1 cellular context compared by ENCODE assay signal in genomic region chr14:24146978-24147760, GRCh38.
TF ChIP-seq lines count a peak whose summit lies in the region.

TSS of gene RNF31 (plus strand) at chr14:24147498. CDS start at chr14:24147699, 201 bp downstream.

TF ChIP-seq in GM12878, 131 proteins besides CTCF, POLR2A, EP300 and RAD21 (continued from another document and continues in another):
- TF ChIP-seq TCF3 (IDR thresholded peaks at IDR 0.05; ENCODE audit: borderline replicate concordance, insufficient read depth, low read depth, low read length) (no peak), BCL11A (IDR thresholded peaks at IDR 0.05; ENCODE audit: low read depth, low read length) (no peak), SMAD1 (IDR thresholded peaks at IDR 0.05; ENCODE audit: low read depth, partially characterized antibody) (peak; percentile 54), TBL1XR1 (IDR thresholded peaks at IDR 0.05; ENCODE audit: low read depth, low read length) (0 out of 2 replicates have a peak, but pooled peaks have one; percentile 23), HSF1 (IDR thresholded peaks at IDR 0.05; ENCODE audit: low read depth, low read length) (no peak), CREM (IDR thresholded peaks at IDR 0.05; ENCODE audit: low read depth) (no peak), ZNF207 (IDR thresholded peaks at IDR 0.05; ENCODE audit: borderline replicate concordance) (0 out of 2 replicates have a peak, but pooled peaks have one; percentile 37), E4F1 (IDR thresholded peaks at IDR 0.05; ENCODE audit: borderline replicate concordance, partially characterized antibody) (peak; percentile 20), SIN3A (IDR thresholded peaks at IDR 0.05; ENCODE audit: low read depth, low read length) (peak; percentile 25; the same call in 1 of the 2 replicates), RAD51 (IDR thresholded peaks at IDR 0.05) (no peak), SMAD5 (IDR thresholded peaks at IDR 0.05; ENCODE audit: low read depth) (peak; percentile 32; the same call in 1 of the 2 replicates), HDGF (IDR thresholded peaks at IDR 0.05) (no peak; the same call in 1 of the 2 replicates), RB1 (IDR thresholded peaks at IDR 0.05; ENCODE audit: borderline replicate concordance) (peak; percentile 21; the same call in 1 of the 2 replicates), SIX5 (IDR thresholded peaks at IDR 0.05; ENCODE audit: low read depth, low read length, severe bottlenecking) (no peak), GABPA (IDR thresholded peaks at IDR 0.05; ENCODE audit: low read depth) (peak; percentile 81), LARP7 (IDR thresholded peaks at IDR 0.05) (peak; percentile 86), RFX5 (IDR thresholded peaks at IDR 0.05; ENCODE audit: low read depth, low read length) (no peak; the same call in 1 of the 2 replicates), NR2F1 (conservative IDR thresholded peaks at IDR 0.05) (peak; percentile 55; the same call in 1 of the 2 replicates), NR2C1 (IDR thresholded peaks at IDR 0.05) (peak; percentile 85), STAT1 (conservative IDR thresholded peaks at IDR 0.05) (0 out of 2 replicates have a peak, but pooled peaks have one; percentile 29), IRF4 (IDR thresholded peaks at IDR 0.05; ENCODE audit: low read depth, low read length) (no peak), KDM1A (IDR thresholded peaks at IDR 0.05; ENCODE audit: borderline replicate concordance) (no peak), SMARCA5 (IDR thresholded peaks at IDR 0.05) (peak; percentile 50; the same call in 1 of the 2 replicates), RUNX3 (IDR thresholded peaks at IDR 0.05; ENCODE audit: low read length) (no peak; the same call in 1 of the 2 replicates), MAX (IDR thresholded peaks at IDR 0.05; ENCODE audit: low read depth, low read length) (no peak; the same call in 1 of the 2 replicates), SPI1 (IDR thresholded peaks at IDR 0.05; ENCODE audit: borderline replicate concordance, insufficient read depth, low read depth, low read length) (no peak), ELK1 (IDR thresholded peaks at IDR 0.05; ENCODE audit: low read depth, low read length) (0 out of 2 replicates have a peak, but pooled peaks have one; percentile 39), MLLT1 (IDR thresholded peaks at IDR 0.05) (peak; percentile 51; the same call in 1 of the 2 replicates), ZBTB40 (IDR thresholded peaks at IDR 0.05; ENCODE audit: borderline replicate concordance) (peak; percentile 75; the same call in 1 of the 2 replicates)
- TF ChIP-seq, protein P1, sequence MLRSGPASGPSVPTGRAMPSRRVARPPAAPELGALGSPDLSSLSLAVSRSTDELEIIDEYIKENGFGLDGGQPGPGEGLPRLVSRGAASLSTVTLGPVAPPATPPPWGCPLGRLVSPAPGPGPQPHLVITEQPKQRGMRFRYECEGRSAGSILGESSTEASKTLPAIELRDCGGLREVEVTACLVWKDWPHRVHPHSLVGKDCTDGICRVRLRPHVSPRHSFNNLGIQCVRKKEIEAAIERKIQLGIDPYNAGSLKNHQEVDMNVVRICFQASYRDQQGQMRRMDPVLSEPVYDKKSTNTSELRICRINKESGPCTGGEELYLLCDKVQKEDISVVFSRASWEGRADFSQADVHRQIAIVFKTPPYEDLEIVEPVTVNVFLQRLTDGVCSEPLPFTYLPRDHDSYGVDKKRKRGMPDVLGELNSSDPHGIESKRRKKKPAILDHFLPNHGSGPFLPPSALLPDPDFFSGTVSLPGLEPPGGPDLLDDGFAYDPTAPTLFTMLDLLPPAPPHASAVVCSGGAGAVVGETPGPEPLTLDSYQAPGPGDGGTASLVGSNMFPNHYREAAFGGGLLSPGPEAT (IDR thresholded peaks at IDR 0.05; ENCODE audit: low read depth) = peak; percentile 59; the same call in 1 of the 2 replicates
- TF ChIP-seq, protein P2, sequence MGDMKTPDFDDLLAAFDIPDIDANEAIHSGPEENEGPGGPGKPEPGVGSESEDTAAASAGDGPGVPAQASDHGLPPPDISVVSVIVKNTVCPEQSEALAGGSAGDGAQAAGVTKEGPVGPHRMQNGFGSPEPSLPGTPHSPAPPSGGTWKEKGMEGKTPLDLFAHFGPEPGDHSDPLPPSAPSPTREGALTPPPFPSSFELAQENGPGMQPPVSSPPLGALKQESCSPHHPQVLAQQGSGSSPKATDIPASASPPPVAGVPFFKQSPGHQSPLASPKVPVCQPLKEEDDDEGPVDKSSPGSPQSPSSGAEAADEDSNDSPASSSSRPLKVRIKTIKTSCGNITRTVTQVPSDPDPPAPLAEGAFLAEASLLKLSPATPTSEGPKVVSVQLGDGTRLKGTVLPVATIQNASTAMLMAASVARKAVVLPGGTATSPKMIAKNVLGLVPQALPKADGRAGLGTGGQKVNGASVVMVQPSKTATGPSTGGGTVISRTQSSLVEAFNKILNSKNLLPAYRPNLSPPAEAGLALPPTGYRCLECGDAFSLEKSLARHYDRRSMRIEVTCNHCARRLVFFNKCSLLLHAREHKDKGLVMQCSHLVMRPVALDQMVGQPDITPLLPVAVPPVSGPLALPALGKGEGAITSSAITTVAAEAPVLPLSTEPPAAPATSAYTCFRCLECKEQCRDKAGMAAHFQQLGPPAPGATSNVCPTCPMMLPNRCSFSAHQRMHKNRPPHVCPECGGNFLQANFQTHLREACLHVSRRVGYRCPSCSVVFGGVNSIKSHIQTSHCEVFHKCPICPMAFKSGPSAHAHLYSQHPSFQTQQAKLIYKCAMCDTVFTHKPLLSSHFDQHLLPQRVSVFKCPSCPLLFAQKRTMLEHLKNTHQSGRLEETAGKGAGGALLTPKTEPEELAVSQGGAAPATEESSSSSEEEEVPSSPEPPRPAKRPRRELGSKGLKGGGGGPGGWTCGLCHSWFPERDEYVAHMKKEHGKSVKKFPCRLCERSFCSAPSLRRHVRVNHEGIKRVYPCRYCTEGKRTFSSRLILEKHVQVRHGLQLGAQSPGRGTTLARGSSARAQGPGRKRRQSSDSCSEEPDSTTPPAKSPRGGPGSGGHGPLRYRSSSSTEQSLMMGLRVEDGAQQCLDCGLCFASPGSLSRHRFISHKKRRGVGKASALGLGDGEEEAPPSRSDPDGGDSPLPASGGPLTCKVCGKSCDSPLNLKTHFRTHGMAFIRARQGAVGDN (IDR thresholded peaks at IDR 0.05) = peak; percentile 33; the same call in 1 of the 2 replicates
- TF ChIP-seq, protein P3, sequence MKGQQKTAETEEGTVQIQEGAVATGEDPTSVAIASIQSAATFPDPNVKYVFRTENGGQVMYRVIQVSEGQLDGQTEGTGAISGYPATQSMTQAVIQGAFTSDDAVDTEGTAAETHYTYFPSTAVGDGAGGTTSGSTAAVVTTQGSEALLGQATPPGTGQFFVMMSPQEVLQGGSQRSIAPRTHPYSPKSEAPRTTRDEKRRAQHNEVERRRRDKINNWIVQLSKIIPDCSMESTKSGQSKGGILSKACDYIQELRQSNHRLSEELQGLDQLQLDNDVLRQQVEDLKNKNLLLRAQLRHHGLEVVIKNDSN (IDR thresholded peaks at IDR 0.05; ENCODE audit: borderline replicate concordance, extremely low read length, insufficient read depth, low read depth, low read length) = no peak
- TF ChIP-seq, protein P4, sequence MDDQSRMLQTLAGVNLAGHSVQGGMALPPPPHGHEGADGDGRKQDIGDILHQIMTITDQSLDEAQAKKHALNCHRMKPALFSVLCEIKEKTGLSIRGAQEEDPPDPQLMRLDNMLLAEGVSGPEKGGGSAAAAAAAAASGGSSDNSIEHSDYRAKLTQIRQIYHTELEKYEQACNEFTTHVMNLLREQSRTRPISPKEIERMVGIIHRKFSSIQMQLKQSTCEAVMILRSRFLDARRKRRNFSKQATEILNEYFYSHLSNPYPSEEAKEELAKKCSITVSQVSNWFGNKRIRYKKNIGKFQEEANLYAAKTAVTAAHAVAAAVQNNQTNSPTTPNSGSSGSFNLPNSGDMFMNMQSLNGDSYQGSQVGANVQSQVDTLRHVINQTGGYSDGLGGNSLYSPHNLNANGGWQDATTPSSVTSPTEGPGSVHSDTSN (IDR thresholded peaks at IDR 0.05; ENCODE audit: insufficient replicate concordance, low read depth, low read length) = peak; percentile 22
